ENCODE assay signal across 1 cellular context in the genomic region with DNA sequence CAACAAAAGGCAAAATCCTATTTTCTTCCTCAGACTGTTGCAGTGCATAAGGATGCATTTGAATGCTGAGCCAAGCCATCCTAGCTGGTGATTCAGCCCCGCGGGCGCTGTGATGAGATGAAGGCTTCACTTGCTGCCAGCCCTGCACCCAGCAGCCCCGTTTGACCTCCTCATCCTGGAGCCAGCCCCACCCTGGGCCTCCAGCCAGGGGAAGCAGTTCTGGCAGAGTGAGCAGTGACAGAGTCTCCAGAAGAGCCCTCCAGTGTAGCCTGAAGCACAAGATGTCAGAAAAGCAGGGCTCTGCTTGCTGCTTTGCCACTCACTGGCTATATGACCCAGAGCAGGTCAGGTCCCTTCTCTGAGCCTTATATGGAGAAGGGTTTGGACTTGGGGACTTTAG.
TF ChIP-seq lines count a peak whose summit lies in the region.

No MANE protein-coding gene starts in this region.

TF ChIP-seq in H1, 55 proteins besides CTCF, POLR2A, EP300 and RAD21:
- TF ChIP-seq ATF2 (IDR thresholded peaks at IDR 0.05; ENCODE audit: low read length): no peak
- TF ChIP-seq POLR2AphosphoS5 (IDR thresholded peaks at IDR 0.05; ENCODE audit: low read depth, low read length): no peak
- TF ChIP-seq CREB1 (IDR thresholded peaks at IDR 0.05): no peak
- TF ChIP-seq, protein P1, sequence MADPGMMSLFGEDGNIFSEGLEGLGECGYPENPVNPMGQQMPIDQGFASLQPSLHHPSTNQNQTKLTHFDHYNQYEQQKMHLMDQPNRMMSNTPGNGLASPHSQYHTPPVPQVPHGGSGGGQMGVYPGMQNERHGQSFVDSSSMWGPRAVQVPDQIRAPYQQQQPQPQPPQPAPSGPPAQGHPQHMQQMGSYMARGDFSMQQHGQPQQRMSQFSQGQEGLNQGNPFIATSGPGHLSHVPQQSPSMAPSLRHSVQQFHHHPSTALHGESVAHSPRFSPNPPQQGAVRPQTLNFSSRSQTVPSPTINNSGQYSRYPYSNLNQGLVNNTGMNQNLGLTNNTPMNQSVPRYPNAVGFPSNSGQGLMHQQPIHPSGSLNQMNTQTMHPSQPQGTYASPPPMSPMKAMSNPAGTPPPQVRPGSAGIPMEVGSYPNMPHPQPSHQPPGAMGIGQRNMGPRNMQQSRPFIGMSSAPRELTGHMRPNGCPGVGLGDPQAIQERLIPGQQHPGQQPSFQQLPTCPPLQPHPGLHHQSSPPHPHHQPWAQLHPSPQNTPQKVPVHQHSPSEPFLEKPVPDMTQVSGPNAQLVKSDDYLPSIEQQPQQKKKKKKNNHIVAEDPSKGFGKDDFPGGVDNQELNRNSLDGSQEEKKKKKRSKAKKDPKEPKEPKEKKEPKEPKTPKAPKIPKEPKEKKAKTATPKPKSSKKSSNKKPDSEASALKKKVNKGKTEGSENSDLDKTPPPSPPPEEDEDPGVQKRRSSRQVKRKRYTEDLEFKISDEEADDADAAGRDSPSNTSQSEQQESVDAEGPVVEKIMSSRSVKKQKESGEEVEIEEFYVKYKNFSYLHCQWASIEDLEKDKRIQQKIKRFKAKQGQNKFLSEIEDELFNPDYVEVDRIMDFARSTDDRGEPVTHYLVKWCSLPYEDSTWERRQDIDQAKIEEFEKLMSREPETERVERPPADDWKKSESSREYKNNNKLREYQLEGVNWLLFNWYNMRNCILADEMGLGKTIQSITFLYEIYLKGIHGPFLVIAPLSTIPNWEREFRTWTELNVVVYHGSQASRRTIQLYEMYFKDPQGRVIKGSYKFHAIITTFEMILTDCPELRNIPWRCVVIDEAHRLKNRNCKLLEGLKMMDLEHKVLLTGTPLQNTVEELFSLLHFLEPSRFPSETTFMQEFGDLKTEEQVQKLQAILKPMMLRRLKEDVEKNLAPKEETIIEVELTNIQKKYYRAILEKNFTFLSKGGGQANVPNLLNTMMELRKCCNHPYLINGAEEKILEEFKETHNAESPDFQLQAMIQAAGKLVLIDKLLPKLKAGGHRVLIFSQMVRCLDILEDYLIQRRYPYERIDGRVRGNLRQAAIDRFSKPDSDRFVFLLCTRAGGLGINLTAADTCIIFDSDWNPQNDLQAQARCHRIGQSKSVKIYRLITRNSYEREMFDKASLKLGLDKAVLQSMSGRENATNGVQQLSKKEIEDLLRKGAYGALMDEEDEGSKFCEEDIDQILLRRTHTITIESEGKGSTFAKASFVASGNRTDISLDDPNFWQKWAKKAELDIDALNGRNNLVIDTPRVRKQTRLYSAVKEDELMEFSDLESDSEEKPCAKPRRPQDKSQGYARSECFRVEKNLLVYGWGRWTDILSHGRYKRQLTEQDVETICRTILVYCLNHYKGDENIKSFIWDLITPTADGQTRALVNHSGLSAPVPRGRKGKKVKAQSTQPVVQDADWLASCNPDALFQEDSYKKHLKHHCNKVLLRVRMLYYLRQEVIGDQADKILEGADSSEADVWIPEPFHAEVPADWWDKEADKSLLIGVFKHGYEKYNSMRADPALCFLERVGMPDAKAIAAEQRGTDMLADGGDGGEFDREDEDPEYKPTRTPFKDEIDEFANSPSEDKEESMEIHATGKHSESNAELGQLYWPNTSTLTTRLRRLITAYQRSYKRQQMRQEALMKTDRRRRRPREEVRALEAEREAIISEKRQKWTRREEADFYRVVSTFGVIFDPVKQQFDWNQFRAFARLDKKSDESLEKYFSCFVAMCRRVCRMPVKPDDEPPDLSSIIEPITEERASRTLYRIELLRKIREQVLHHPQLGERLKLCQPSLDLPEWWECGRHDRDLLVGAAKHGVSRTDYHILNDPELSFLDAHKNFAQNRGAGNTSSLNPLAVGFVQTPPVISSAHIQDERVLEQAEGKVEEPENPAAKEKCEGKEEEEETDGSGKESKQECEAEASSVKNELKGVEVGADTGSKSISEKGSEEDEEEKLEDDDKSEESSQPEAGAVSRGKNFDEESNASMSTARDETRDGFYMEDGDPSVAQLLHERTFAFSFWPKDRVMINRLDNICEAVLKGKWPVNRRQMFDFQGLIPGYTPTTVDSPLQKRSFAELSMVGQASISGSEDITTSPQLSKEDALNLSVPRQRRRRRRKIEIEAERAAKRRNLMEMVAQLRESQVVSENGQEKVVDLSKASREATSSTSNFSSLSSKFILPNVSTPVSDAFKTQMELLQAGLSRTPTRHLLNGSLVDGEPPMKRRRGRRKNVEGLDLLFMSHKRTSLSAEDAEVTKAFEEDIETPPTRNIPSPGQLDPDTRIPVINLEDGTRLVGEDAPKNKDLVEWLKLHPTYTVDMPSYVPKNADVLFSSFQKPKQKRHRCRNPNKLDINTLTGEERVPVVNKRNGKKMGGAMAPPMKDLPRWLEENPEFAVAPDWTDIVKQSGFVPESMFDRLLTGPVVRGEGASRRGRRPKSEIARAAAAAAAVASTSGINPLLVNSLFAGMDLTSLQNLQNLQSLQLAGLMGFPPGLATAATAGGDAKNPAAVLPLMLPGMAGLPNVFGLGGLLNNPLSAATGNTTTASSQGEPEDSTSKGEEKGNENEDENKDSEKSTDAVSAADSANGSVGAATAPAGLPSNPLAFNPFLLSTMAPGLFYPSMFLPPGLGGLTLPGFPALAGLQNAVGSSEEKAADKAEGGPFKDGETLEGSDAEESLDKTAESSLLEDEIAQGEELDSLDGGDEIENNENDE (IDR thresholded peaks at IDR 0.05; ENCODE audit: insufficient replicate concordance, low read length): no peak
- TF ChIP-seq TCF12 (IDR thresholded peaks at IDR 0.05; ENCODE audit: low read depth, low read length): no peak
TF ChIP-seq in H1: peak in this region for 0.
